ENCODE assay signal across 1 cellular context in the genomic region with DNA sequence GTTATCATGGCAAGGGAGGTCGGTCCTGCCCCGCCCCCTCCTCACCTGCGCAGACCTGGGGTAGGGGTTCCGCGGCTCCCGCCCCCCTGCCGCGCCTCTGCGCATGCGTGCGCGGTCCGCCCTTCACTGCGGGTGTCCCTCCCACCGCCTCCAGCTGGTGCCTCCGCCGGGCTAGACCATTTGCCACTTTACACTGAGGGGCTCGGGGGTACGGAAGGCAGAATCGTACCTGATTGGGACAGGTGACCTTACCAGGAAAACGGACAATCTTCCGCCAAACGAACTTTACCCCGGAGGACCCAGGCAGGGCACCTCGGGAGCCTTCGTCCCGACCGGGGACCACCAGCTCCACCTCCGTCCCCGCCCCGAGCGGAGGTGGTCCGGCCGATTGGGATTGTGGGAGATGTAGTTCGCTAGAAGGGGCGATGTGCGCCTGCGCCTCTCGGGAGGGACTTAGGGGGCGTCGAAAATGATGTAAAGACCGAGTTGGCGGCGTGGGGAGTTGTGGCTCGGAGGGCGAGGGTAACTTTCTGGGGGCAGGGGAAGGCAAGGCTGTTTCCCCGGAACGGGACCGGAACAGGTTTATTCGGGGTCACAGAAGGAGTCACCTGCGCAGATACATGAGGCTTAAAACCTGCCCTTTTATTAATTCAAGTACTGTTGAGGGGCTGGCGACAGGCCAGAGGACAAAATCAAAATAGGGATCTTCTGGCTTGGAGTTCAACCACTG.
A peak's percentile ranks its signal among the peaks of the same experiment; 100 is the strongest.
TF ChIP-seq lines count a peak whose summit lies in the region.

A gene with protein sequence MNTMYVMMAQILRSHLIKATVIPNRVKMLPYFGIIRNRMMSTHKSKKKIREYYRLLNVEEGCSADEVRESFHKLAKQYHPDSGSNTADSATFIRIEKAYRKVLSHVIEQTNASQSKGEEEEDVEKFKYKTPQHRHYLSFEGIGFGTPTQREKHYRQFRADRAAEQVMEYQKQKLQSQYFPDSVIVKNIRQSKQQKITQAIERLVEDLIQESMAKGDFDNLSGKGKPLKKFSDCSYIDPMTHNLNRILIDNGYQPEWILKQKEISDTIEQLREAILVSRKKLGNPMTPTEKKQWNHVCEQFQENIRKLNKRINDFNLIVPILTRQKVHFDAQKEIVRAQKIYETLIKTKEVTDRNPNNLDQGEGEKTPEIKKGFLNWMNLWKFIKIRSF (minus strand): TSS at position 344 of the 730 bp plus-strand sequence. CDS start 2,323 bp downstream, outside the sequence.

TF ChIP-seq in HepG2, 621 proteins besides CTCF, POLR2A, EP300 and RAD21 (continued from another document):
- TF ChIP-seq IKZF4 (CRISPR knock-in tag; IDR thresholded peaks at IDR 0.05; ENCODE audit: borderline replicate concordance, low read depth, not compliant biosample characterization) (no peak), NFKB2 (CRISPR knock-in tag; IDR thresholded peaks at IDR 0.05; ENCODE audit: borderline replicate concordance) (peak; percentile 79; the same call in 1 of the 2 replicates), ZNF83 (CRISPR knock-in tag; IDR thresholded peaks at IDR 0.05; ENCODE audit: borderline replicate concordance) (0 out of 2 replicates have a peak, but pooled peaks have one; percentile 60), ZBTB1 (CRISPR knock-in tag; IDR thresholded peaks at IDR 0.05; ENCODE audit: borderline replicate concordance) (no peak), MAFK (conservative IDR thresholded peaks at IDR 0.05 in 1 of 2, IDR thresholded peaks at IDR 0.05 in 1 of 2; ENCODE audit: low read length in 2 of 2) (no peak), POLR2G (IDR thresholded peaks at IDR 0.05; ENCODE audit: low read depth, low read length) (peak; percentile 81), ZNF496 (CRISPR knock-in tag; IDR thresholded peaks at IDR 0.05; ENCODE audit: insufficient replicate concordance) (no peak), RARG (CRISPR knock-in tag; IDR thresholded peaks at IDR 0.05; ENCODE audit: low read depth) (no peak), POLR2AphosphoS2 (IDR thresholded peaks at IDR 0.05; ENCODE audit: low read depth, low read length) (no peak), GABPA (IDR thresholded peaks at IDR 0.05; ENCODE audit: low read depth, low read length) (no peak), GABPA (CRISPR knock-in tag; IDR thresholded peaks at IDR 0.05; ENCODE audit: low read depth) (peak; percentile 79), ZNF12 (CRISPR knock-in tag; IDR thresholded peaks at IDR 0.05) (no peak), CREM (IDR thresholded peaks at IDR 0.05) (peak; percentile 73; the same call in 1 of the 2 replicates), CREM (CRISPR knock-in tag; IDR thresholded peaks at IDR 0.05) (no peak), KLF9 (CRISPR knock-in tag; IDR thresholded peaks at IDR 0.05; ENCODE audit: low read depth) (no peak), FOXJ3 (CRISPR knock-in tag; IDR thresholded peaks at IDR 0.05; ENCODE audit: borderline replicate concordance) (no peak), TBX3 (IDR thresholded peaks at IDR 0.05; ENCODE audit: borderline replicate concordance) (no peak)
- TF ChIP-seq, protein P1, sequence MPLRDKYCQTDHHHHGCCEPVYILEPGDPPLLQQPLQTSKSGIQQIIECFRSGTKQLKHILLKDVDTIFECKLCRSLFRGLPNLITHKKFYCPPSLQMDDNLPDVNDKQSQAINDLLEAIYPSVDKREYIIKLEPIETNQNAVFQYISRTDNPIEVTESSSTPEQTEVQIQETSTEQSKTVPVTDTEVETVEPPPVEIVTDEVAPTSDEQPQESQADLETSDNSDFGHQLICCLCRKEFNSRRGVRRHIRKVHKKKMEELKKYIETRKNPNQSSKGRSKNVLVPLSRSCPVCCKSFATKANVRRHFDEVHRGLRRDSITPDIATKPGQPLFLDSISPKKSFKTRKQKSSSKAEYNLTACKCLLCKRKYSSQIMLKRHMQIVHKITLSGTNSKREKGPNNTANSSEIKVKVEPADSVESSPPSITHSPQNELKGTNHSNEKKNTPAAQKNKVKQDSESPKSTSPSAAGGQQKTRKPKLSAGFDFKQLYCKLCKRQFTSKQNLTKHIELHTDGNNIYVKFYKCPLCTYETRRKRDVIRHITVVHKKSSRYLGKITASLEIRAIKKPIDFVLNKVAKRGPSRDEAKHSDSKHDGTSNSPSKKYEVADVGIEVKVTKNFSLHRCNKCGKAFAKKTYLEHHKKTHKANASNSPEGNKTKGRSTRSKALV (CRISPR knock-in tag; IDR thresholded peaks at IDR 0.05), result no peak
- TF ChIP-seq, protein P2, sequence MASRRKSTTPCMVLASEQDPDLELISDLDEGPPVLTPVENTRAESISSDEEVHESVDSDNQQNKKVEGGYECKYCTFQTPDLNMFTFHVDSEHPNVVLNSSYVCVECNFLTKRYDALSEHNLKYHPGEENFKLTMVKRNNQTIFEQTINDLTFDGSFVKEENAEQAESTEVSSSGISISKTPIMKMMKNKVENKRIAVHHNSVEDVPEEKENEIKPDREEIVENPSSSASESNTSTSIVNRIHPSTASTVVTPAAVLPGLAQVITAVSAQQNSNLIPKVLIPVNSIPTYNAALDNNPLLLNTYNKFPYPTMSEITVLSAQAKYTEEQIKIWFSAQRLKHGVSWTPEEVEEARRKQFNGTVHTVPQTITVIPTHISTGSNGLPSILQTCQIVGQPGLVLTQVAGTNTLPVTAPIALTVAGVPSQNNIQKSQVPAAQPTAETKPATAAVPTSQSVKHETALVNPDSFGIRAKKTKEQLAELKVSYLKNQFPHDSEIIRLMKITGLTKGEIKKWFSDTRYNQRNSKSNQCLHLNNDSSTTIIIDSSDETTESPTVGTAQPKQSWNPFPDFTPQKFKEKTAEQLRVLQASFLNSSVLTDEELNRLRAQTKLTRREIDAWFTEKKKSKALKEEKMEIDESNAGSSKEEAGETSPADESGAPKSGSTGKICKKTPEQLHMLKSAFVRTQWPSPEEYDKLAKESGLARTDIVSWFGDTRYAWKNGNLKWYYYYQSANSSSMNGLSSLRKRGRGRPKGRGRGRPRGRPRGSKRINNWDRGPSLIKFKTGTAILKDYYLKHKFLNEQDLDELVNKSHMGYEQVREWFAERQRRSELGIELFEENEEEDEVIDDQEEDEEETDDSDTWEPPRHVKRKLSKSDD (CRISPR knock-in tag; IDR thresholded peaks at IDR 0.05; ENCODE audit: low read depth), result no peak
- TF ChIP-seq, protein P3, sequence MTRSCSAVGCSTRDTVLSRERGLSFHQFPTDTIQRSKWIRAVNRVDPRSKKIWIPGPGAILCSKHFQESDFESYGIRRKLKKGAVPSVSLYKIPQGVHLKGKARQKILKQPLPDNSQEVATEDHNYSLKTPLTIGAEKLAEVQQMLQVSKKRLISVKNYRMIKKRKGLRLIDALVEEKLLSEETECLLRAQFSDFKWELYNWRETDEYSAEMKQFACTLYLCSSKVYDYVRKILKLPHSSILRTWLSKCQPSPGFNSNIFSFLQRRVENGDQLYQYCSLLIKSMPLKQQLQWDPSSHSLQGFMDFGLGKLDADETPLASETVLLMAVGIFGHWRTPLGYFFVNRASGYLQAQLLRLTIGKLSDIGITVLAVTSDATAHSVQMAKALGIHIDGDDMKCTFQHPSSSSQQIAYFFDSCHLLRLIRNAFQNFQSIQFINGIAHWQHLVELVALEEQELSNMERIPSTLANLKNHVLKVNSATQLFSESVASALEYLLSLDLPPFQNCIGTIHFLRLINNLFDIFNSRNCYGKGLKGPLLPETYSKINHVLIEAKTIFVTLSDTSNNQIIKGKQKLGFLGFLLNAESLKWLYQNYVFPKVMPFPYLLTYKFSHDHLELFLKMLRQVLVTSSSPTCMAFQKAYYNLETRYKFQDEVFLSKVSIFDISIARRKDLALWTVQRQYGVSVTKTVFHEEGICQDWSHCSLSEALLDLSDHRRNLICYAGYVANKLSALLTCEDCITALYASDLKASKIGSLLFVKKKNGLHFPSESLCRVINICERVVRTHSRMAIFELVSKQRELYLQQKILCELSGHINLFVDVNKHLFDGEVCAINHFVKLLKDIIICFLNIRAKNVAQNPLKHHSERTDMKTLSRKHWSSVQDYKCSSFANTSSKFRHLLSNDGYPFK (CRISPR knock-in tag; IDR thresholded peaks at IDR 0.05; ENCODE audit: borderline replicate concordance), result peak; percentile 77; the same call in 1 of the 2 replicates
- TF ChIP-seq, protein P4, sequence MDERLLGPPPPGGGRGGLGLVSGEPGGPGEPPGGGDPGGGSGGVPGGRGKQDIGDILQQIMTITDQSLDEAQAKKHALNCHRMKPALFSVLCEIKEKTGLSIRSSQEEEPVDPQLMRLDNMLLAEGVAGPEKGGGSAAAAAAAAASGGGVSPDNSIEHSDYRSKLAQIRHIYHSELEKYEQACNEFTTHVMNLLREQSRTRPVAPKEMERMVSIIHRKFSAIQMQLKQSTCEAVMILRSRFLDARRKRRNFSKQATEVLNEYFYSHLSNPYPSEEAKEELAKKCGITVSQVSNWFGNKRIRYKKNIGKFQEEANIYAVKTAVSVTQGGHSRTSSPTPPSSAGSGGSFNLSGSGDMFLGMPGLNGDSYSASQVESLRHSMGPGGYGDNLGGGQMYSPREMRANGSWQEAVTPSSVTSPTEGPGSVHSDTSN (CRISPR knock-in tag; IDR thresholded peaks at IDR 0.05), result no peak
- TF ChIP-seq, protein P5, sequence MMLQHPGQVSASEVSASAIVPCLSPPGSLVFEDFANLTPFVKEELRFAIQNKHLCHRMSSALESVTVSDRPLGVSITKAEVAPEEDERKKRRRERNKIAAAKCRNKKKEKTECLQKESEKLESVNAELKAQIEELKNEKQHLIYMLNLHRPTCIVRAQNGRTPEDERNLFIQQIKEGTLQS (CRISPR knock-in tag; IDR thresholded peaks at IDR 0.05), result no peak
- TF ChIP-seq, protein P6, sequence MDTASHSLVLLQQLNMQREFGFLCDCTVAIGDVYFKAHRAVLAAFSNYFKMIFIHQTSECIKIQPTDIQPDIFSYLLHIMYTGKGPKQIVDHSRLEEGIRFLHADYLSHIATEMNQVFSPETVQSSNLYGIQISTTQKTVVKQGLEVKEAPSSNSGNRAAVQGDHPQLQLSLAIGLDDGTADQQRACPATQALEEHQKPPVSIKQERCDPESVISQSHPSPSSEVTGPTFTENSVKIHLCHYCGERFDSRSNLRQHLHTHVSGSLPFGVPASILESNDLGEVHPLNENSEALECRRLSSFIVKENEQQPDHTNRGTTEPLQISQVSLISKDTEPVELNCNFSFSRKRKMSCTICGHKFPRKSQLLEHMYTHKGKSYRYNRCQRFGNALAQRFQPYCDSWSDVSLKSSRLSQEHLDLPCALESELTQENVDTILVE (CRISPR knock-in tag; IDR thresholded peaks at IDR 0.05), result no peak
